8 cellular contexts compared by ENCODE assay signal in the genomic region with DNA sequence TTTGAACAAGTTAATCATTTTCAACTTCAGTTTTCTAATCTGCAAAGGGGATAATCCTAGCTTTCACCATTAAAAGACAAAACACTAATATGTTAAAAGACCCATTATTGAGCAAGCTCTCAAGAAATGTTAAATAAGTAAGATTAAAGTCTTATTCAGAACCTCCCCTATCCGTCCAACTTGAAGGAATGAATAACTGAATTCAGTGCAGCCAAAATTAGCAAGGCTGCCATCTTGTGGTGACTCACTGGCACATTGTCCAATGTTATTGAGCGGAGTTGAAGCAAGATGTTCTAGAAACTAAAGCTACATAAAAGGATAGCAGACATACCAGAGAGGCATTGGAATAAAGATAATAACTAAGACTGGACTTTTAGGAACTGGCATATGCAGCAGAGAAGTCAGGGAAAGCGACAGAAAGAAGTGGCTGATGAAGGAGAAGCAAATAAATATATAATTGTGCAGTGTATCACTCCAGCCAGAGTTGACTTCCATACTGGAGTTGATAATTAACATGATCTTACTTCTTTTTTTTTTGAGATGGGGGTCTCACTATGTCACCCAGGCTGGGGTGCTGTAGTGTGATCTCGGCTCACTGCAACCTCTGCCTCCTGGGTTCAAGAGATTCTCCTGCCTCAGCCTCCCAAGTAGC. TPM values are rescaled to one million over a fixed set of nuclear protein-coding genes. Genes with fewer than 3 reads are reported as not detected.
A peak's percentile ranks its signal among the peaks of the same experiment; 100 is the strongest.
DNase-seq lines count a peak whose midpoint lies in the region; ATAC-seq and TF ChIP-seq lines count a peak whose summit lies in the region.

No MANE protein-coding gene starts in this region.

- TF ChIP-seq CTCF in LNCaP clone FGC (IDR thresholded peaks at IDR 0.05; ENCODE audit: control insufficient read depth, extremely low read depth, insufficient read depth) = peak; percentile 87

- in situ Hi-C loops in G401 (cut with HindIII; ENCODE audit: low sequenced_read_pairs) = no loop called here
- in situ Hi-C loops in SK-MEL-5 (cut with HindIII; ENCODE audit: low pct_unique_long_range_greater_than_20kb, low sequenced_read_pairs) = no loop called here

- DNase-seq in G401 (ENCODE audit: low spot score) (peak; percentile 68), LNCaP clone FGC (ENCODE audit: low read depth) (peak; percentile 45), SK-MEL-5 (ENCODE audit: low read depth, low spot score) (peak; percentile 73), hepatic stellate cell (ENCODE audit: low spot score) (peak; percentile 45), GOT3 (lab: John Stamatoyannopoulos, UW) (no peak)
- DNase-seq in stimulated activated CD4-positive, alpha-beta T cell treated with anti-CD3 and anti-CD28 coated beads, Interleukin-12 subunit alpha, Interleukin-12 subunit beta, amount 100 ng/mL, for 4 hours = peak; percentile 19

- H3K27ac ChIP-seq in angular gyrus (ENCODE audit: low read depth, low read length) = peak overlapping the region; percentile 44

- ATAC-seq in GM19023 (IDR thresholded peaks at IDR 0.05; ENCODE audit: unreplicated experiment) = no peak

- no peak overlapping the region for H3K4me3 ChIP-seq in LNCaP clone FGC (ENCODE audit: low read depth, low read length)

RNA-seq across cellular contexts. Expression of a gene that starts 8.2 kb away (rescaled TPM):
- 135 and 183 TPM in 2 replicates for total RNA-seq in G401 (2014; rRNA removed; shearing (Covaris generic))
- total RNA-seq in SK-MEL-5 (2014; rRNA removed; shearing (Covaris generic)) = 307 and 314 TPM in 2 replicates
- 257 and 307 TPM in 2 replicates for polyA plus RNA-seq in SK-MEL-5 (2015; cell fraction: cytosol; rRNA removed)
- polyA plus RNA-seq in SK-MEL-5 (2015; cell fraction: nucleus; rRNA removed) = 115 and 151 TPM in 2 replicates
